In the genomic region with DNA sequence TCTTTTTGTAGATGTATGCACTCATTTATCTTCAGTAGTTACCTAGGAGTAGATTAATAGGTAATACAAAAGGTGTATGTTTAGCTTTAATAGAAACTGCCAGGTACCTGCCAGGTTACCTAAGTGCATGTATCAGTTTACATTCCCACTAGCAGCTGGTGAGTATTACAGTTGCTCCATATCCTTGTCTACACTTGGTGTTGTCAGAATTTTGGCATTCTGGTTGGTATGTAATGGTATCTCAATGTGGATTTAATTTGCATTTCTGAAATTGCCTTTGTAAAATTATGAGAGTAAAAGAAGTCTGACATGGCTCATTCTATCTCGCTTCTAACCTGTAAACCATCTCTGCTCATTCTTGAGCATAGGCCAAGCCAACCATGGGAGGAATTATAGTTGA, we compare ENCODE assay signal across 21 cellular contexts.
"Had no signal": no experiment of that assay in that cellular context is flagged by ENCODE, and none has a peak within 500 bp of the region (broad histone marks: within the 10 kb centered on the region; RNA-seq: fewer than 3 reads in every experiment).

No MANE protein-coding gene starts in this region.

- ATAC-seq: natural killer cell; psoas muscle; right cardiac atrium; sciatic nerve; stimulated activated memory B cell treated with anti-CD40 and anti-IgM and Interleukin-4, amounts not matched to agents 10 μg/mL and 1 μg/mL and 100 μg/mL, for 72 hours; stimulated activated naive CD8-positive, alpha-beta T cell treated with anti-CD3 and anti-CD28 coated beads, Interleukin-15, amount 100 ng/mL, for 72 hours; stimulated activated naive CD8-positive, alpha-beta T cell treated with anti-CD3 and anti-CD28 coated beads, Interleukin-15, Interleukin-2, amounts not matched to agents 100 U/mL and 50 U/mL, for 24 hours had no signal

- DNase-seq: natural killer cell; occipital lobe; ovary; posterior cingulate gyrus; psoas muscle; right cardiac atrium; stimulated activated CD4-positive, alpha-beta T cell treated with anti-CD3 and anti-CD28 coated beads, Interleukin-12 subunit alpha, Interleukin-12 subunit beta, amount 100 ng/mL, for 4 hours; stimulated activated CD4-positive, alpha-beta T cell treated with anti-CD3 and anti-CD28 coated beads, Interleukin-1b, Interleukin-23, amount 100 ng/mL, for 48 hours; stimulated activated CD4-positive, alpha-beta T cell treated with anti-CD3 and anti-CD28 coated beads, Interleukin-4, amount 100 ng/mL, for 1 hour; stimulated activated CD4-positive, alpha-beta T cell treated with anti-CD3 and anti-CD28 coated beads, Interleukin-4, amount 100 ng/mL, for 4 hours; stimulated activated CD8-positive, alpha-beta memory T cell treated with anti-CD3 and anti-CD28 coated beads, Interleukin-4, amount 100 ng/mL, for 48 hours; stimulated activated naive CD4-positive, alpha-beta T cell; stimulated activated naive CD8-positive, alpha-beta T cell treated with anti-CD3 and anti-CD28 coated beads, Interleukin-15, amount 100 ng/mL, for 72 hours; stimulated activated naive CD8-positive, alpha-beta T cell treated with anti-CD3 and anti-CD28 coated beads, Interleukin-15, Interleukin-2, amounts not matched to agents 100 U/mL and 50 U/mL, for 24 hours; substantia nigra; testis; tibial artery; transverse colon; upper lobe of left lung had no signal
